ENCODE assay signal across 23 cellular contexts in genomic region chr11:120102862-120103118, GRCh38. TPM values are rescaled to one million over a fixed set of nuclear protein-coding genes. Genes with fewer than 3 reads are reported as not detected.
DNase-seq lines count a peak whose midpoint lies in the region; ATAC-seq and TF ChIP-seq lines count a peak whose summit lies in the region.
"Had no signal": no experiment of that assay in that cellular context is flagged by ENCODE, and none has a peak within 500 bp of the region (broad histone marks: within the 10 kb centered on the region; RNA-seq: fewer than 3 reads in every experiment).

No MANE protein-coding gene starts in this region.

- CTCF ChIA-PET in HEK293T (lab: Yijun Ruan, JAX), result no interaction called here

- H3K36me3 Mint-ChIP-seq in neural progenitor cell, result peaks cover 2% of the 10 kb centered on the region
- H3K36me3 Mint-ChIP-seq: CD14-positive monocyte; CD4-positive, alpha-beta memory T cell; CD4-positive, CD25-positive, alpha-beta regulatory T cell; CD8-positive, alpha-beta memory T cell had no signal

- peaks cover 83% of the 10 kb centered on the region for H3K27me3 ChIP-seq in neural progenitor cell
- H3K27me3 ChIP-seq: BE2C, BLaER1 had no signal

- no peak for ATAC-seq in HG03025 (IDR thresholded peaks at IDR 0.05; ENCODE audit: low FRiP score, unreplicated experiment)

- no peak overlapping the region for H3K4me2 ChIP-seq in neural progenitor cell
- H3K4me2 ChIP-seq: BLaER1 had no signal

- in situ Hi-C loops in G401 (cut with HindIII; ENCODE audit: low sequenced_read_pairs), result no loop called here

- H3K9ac ChIP-seq in neural progenitor cell, result no peak overlapping the region
- H3K9ac ChIP-seq: BLaER1 had no signal

- peaks cover 6% of the 10 kb centered on the region for H3F3A ChIP-seq in neural progenitor cell (ENCODE audit: low read depth)

- peak; percentile 81 for DNase-seq in G401 (ENCODE audit: low spot score)
- peak; percentile 72 for DNase-seq in cerebellar cortex (ENCODE audit: low spot score)
- peak; percentile 56 for DNase-seq in left kidney (ENCODE audit: low read depth, low spot score)
- DNase-seq in neural progenitor cell (ENCODE audit: low spot score), result peak; percentile 33
- DNase-seq in HEK293T (ENCODE audit: extremely low spot score), result no peak
- DNase-seq in Kasumi-1 (lab: John Stamatoyannopoulos, UW), result no peak
- DNase-seq in NCI-H82 (lab: John Stamatoyannopoulos, UW), result no peak
- DNase-seq: 8988T; ACHN; BE2C; CD4-positive, alpha-beta memory T cell; CD4-positive, CD25-positive, alpha-beta regulatory T cell; CD8-positive, alpha-beta memory T cell; COR-L47; DMS 273 treated with DMSO at 0.1 percent for 48 hours; DMS153; DND-41; EL; GF-D8 had no signal

- no peaks in the 10 kb centered on the region for H3K36me3 ChIP-seq in neural progenitor cell
- H3K36me3 ChIP-seq: BE2C, BLaER1 had no signal

- POLR2A ChIA-PET in HEK293T (lab: Yijun Ruan, JAX), result no interaction called here

- no peaks in the 10 kb centered on the region for H4K20me1 ChIP-seq in neural progenitor cell (ENCODE audit: low read depth)
- H4K20me1 ChIP-seq: BLaER1 had no signal

- no peak overlapping the region for H3K27ac ChIP-seq in neural progenitor cell
- H3K27ac ChIP-seq: BLaER1 had no signal

- peaks cover 24% of the 10 kb centered on the region for H3K27me3 Mint-ChIP-seq in neural progenitor cell (ENCODE audit: insufficient read depth, low read depth)

- no peak for TF ChIP-seq CTCF in neural progenitor cell (IDR thresholded peaks at IDR 0.05)

- no peak overlapping the region for H2AFZ ChIP-seq in neural progenitor cell (replicated peaks)

- H3K4me1 ChIP-seq in neural progenitor cell, result peaks cover 21% of the 10 kb centered on the region

- H3K27ac Mint-ChIP-seq in neural progenitor cell, result no peak overlapping the region
- H3K27ac Mint-ChIP-seq: CD14-positive monocyte; CD4-positive, alpha-beta memory T cell; CD4-positive, CD25-positive, alpha-beta regulatory T cell; CD8-positive, alpha-beta memory T cell had no signal

- H3K4me3 ChIP-seq in neural progenitor cell, result no peak overlapping the region
- H3K4me3 ChIP-seq: BLaER1 had no signal

- H3K4me3 Mint-ChIP-seq in neural progenitor cell, result no peak overlapping the region
- H3K4me3 Mint-ChIP-seq: CD14-positive monocyte; CD4-positive, alpha-beta memory T cell; CD4-positive, CD25-positive, alpha-beta regulatory T cell; CD8-positive, alpha-beta memory T cell had no signal

- H3K4me1 Mint-ChIP-seq in neural progenitor cell, result peaks cover 40% of the 10 kb centered on the region
- H3K4me1 Mint-ChIP-seq: CD14-positive monocyte; CD4-positive, alpha-beta memory T cell; CD4-positive, CD25-positive, alpha-beta regulatory T cell; CD8-positive, alpha-beta memory T cell had no signal

- no peaks in the 10 kb centered on the region for H3K9me3 ChIP-seq in neural progenitor cell (ENCODE audit: low read depth)
- H3K9me3 ChIP-seq: BE2C, BLaER1 had no signal

- peaks cover 6% of the 10 kb centered on the region for H3K9me3 Mint-ChIP-seq in neural progenitor cell
- H3K9me3 Mint-ChIP-seq: CD4-positive, alpha-beta memory T cell; CD4-positive, CD25-positive, alpha-beta regulatory T cell; CD8-positive, alpha-beta memory T cell had no signal

- H3K79me2 ChIP-seq in neural progenitor cell (ENCODE audit: low read depth), result no peaks in the 10 kb centered on the region

TF ChIP-seq in HEK293T, 16 proteins besides CTCF, POLR2A, EP300 and RAD21:
- TF ChIP-seq FOXK2 (IDR thresholded peaks at IDR 0.05) (no peak), BHLHE40 (IDR thresholded peaks at IDR 0.05; ENCODE audit: borderline replicate concordance) (no peak), FOXM1 (IDR thresholded peaks at IDR 0.05; ENCODE audit: borderline replicate concordance) (no peak)

RNA-seq across cellular contexts. Expression of gene TRIM29, which starts 35.1 kb away (rescaled TPM):
- not detected in 2 replicates for total RNA-seq in G401 (2014; rRNA removed; shearing (Covaris generic))
- total RNA-seq in neural progenitor cell (ENCODE audit: low replicate concordance), result 0.11 TPM in 1 of 2 replicates, not detected in the other
- total RNA-seq: A673; CD4-positive, alpha-beta memory T cell; CD4-positive, CD25-positive, alpha-beta regulatory T cell; CD8-positive, alpha-beta memory T cell had no signal

Comparison
In these comparisons a context has a peak if more than half of its experiments do, and no peak if none do; other contexts are left out.
1. DNase-seq: peak in G401 (single experiment), cerebellar cortex (single experiment), left kidney (single experiment) and neural progenitor cell (single experiment); none in HEK293T (single experiment), Kasumi-1 (0 of 2) and NCI-H82 (single experiment).